Comparison of ENCODE assay signal across 8 cellular contexts in genomic region chr17:79991924-79992656, GRCh38. TPM values are rescaled to one million over a fixed set of nuclear protein-coding genes. Genes with fewer than 3 reads are reported as not detected.
DNase-seq lines count a peak whose midpoint lies in the region; ATAC-seq and TF ChIP-seq lines count a peak whose summit lies in the region.

No MANE protein-coding gene starts in this region.

- no peaks in the 10 kb centered on the region for H3F3A ChIP-seq in neural progenitor cell (ENCODE audit: low read depth)

- POLR2A ChIA-PET in OCI-LY7 (lab: Charles Lee) = interaction anchor here (0.6 kb wide), 1 partner anchor 33 kb away, joined by 3 read pairs; no protein-coding TSS in a partner anchor

- H3K9ac ChIP-seq in neural progenitor cell = no peak overlapping the region

- no peaks in the 10 kb centered on the region for H3K9me3 Mint-ChIP-seq in neural progenitor cell

- H3K9me2 ChIP-seq in OCI-LY7 (ENCODE audit: insufficient read depth, low read length) = no peaks in the 10 kb centered on the region

- H3K4me2 ChIP-seq in OCI-LY7 (ENCODE audit: low read length) (peak overlapping the region; percentile 4; the same call in 1 of the 2 replicates), neural progenitor cell (peak overlapping the region; percentile 94)

- peak overlapping the region; percentile 81 for H3K27ac Mint-ChIP-seq in neural progenitor cell

- H3K9me3 ChIP-seq in OCI-LY7 (ENCODE audit: low read length) = no peaks in the 10 kb centered on the region
- no peaks in the 10 kb centered on the region for H3K9me3 ChIP-seq in neural progenitor cell (ENCODE audit: low read depth)

- no peak overlapping the region for H3K27ac ChIP-seq in OCI-LY7 (ENCODE audit: low read depth, low read length, poor library complexity, severe bottlenecking)
- H3K27ac ChIP-seq in neural progenitor cell = no peak overlapping the region

- ATAC-seq in HG03521 (IDR thresholded peaks at IDR 0.05; ENCODE audit: unreplicated experiment) = no peak
- no peak for ATAC-seq in HG03095 (IDR thresholded peaks at IDR 0.05; ENCODE audit: unreplicated experiment)

- H3K36me3 ChIP-seq in OCI-LY7 (ENCODE audit: insufficient read depth, low read length) (no peaks in the 10 kb centered on the region), neural progenitor cell (no peaks in the 10 kb centered on the region)

- intact Hi-C loops in OCI-LY7 (cut with micrococcal nuclease; ENCODE audit: unreplicated experiment) = loop anchor here (5.0 kb wide), 1 partner anchor 155 kb away; the partner anchor contains the start of gene CBX4

- CTCF ChIA-PET in OCI-LY7 (lab: Charles Lee; ENCODE audit: unreplicated experiment) = no interaction called here

- peaks cover 5% of the 10 kb centered on the region for H3K36me3 Mint-ChIP-seq in neural progenitor cell

- H3K27me3 Mint-ChIP-seq in neural progenitor cell (ENCODE audit: insufficient read depth, low read depth) = peaks cover 5% of the 10 kb centered on the region

- peak overlapping the region; percentile 69 for H3K4me3 Mint-ChIP-seq in neural progenitor cell

- H3K27me3 ChIP-seq in neural progenitor cell = peaks cover 11% of the 10 kb centered on the region

- H3K4me1 ChIP-seq in OCI-LY7 (ENCODE audit: insufficient read depth, low read length, poor library complexity, severe bottlenecking) = peaks cover 22% of the 10 kb centered on the region
- peaks cover 31% of the 10 kb centered on the region for H3K4me1 ChIP-seq in neural progenitor cell

- DNase-seq in DMS 273 (lab: John Stamatoyannopoulos, UW; ENCODE audit: unreplicated experiment) (peak; percentile 82), DMS 273 treated with DMSO at 0.1 percent for 48 hours (lab: John Stamatoyannopoulos, UW) (no peak), OCI-LY7 (ENCODE audit: low spot score) (no peak), epithelial cell of esophagus (ENCODE audit: low read depth) (no peak), neural progenitor cell (ENCODE audit: low spot score) (peak; percentile 40), NCI-H446 treated with DMSO at 0.1 percent for 48 hours (lab: John Stamatoyannopoulos, UW) (no peak)

- H3K79me2 ChIP-seq in OCI-LY7 (ENCODE audit: insufficient read depth, low read depth, low read length) (no peaks in the 10 kb centered on the region), neural progenitor cell (ENCODE audit: low read depth) (peaks cover 9% of the 10 kb centered on the region)

- H3K4me1 Mint-ChIP-seq in neural progenitor cell = peaks cover 50% of the 10 kb centered on the region

- no TSS peak for BruUV-seq in OCI-LY7 (replicated peaks; lab: Mats Ljungman, UMichigan)

- H4K20me1 ChIP-seq in OCI-LY7 (ENCODE audit: insufficient read depth, low read length) (no peaks in the 10 kb centered on the region), neural progenitor cell (ENCODE audit: low read depth) (peaks cover 65% of the 10 kb centered on the region)

- TF ChIP-seq CTCF in OCI-LY7 (conservative IDR thresholded peaks at IDR 0.05; ENCODE audit: low read length) (no peak), epithelial cell of esophagus (IDR thresholded peaks at IDR 0.05; ENCODE audit: insufficient read depth, low read depth, low read length, missing control alignments) (no peak), neural progenitor cell (IDR thresholded peaks at IDR 0.05) (peak; percentile 4)

- no peak overlapping the region for H2AFZ ChIP-seq in OCI-LY7 (ENCODE audit: low read length)
- H2AFZ ChIP-seq in neural progenitor cell (replicated peaks) = peak overlapping the region; percentile 52

- H3K4me3 ChIP-seq in OCI-LY7 (ENCODE audit: low read depth, low read length, poor library complexity, severe bottlenecking) = peak overlapping the region; percentile 12
- peak overlapping the region; percentile 15 for H3K4me3 ChIP-seq in epithelial cell of esophagus (ENCODE audit: low read length)
- peak overlapping the region; percentile 53 for H3K4me3 ChIP-seq in neural progenitor cell

RNA-seq across cellular contexts. Expression of gene TBC1D16, which starts 43.6 kb away (rescaled TPM):
- total RNA-seq in OCI-LY7 (2014; rRNA removed; shearing (Covaris generic)) = 0.38 and 0.41 TPM in 2 replicates
- 0.63 and 0.74 TPM in 2 replicates for total RNA-seq in OCI-LY7 (2022)
- 21.2 and 34.8 TPM in 2 replicates for total RNA-seq in neural progenitor cell (ENCODE audit: low replicate concordance)

RNA-seq across cellular contexts. Expression of gene CCDC40, which starts 44.4 kb away (rescaled TPM):
- total RNA-seq in OCI-LY7 (2014; rRNA removed; shearing (Covaris generic)) = not detected in 2 replicates
- total RNA-seq in OCI-LY7 (2022) = not detected in 2 replicates
- 7.7 and 11.8 TPM in 2 replicates for total RNA-seq in neural progenitor cell (ENCODE audit: low replicate concordance)

Comparison
In these comparisons a context has a peak if more than half of its experiments do, and no peak if none do; other contexts are left out.
1. DNase-seq: peak in DMS 273 (single experiment) and neural progenitor cell (single experiment); none in DMS 273 treated with DMSO at 0.1 percent for 48 hours (single experiment), OCI-LY7 (single experiment), epithelial cell of esophagus (single experiment) and NCI-H446 treated with DMSO at 0.1 percent for 48 hours (single experiment).
2. RNA of gene TBC1D16, which starts 43.6 kb away (total RNA-seq): 21.2 to 34.8 TPM in neural progenitor cell; 0.38 to 0.74 TPM in OCI-LY7; every median in the first group is over 10 times any median in the second.
3. Peak in every context shown above with its lines, with median percentiles within 50 percentile points of each other: H3K4me3 ChIP-seq.